Comparison of ENCODE assay signal across 6 cellular contexts in the genomic region with DNA sequence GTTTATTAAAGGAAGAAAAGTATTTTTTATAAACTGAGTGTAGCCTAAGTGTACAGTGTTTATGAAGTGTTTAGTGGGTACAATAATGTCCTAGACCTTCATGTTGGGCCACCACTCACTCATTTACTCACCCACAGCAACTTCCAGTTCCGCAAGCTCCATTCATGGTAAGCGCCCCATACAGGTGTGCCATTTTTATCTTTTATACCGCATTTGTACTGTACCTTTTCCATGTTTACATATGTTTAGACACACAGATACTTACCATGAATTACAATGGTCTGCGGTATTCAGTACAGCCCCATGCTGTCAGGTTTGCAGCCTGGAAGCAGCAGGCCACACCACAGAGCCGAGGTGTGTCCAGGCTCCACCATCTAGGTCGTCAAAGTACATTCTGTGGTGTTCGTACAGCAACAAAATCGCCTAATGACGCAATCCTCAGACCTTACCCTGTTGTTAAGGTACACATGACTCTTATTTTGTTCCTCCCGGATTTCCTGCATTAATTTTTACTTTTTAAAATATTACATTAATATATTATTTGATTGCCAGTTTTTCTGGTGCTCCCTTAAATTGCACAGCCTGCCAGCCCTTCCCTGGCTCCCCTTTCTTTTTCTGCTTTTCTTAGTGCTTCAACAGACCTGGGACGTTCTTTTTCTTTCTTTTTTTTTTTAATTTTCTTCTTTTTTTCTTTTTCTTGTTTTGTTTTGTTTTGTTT.
DNase-seq lines count a peak whose midpoint lies in the region; ATAC-seq, FAIRE-seq and TF ChIP-seq lines count a peak whose summit lies in the region.

No MANE protein-coding gene starts in this region.

- peaks cover 45% of the 10 kb centered on the region for H3K36me3 Mint-ChIP-seq in stimulated activated effector memory CD8-positive, alpha-beta T cell treated with anti-CD3 and anti-CD28 coated beads, Interleukin-12 subunit alpha, Interleukin-12 subunit beta, amount 100 ng/mL, for 72 hours

- H3K9me3 Mint-ChIP-seq in stimulated activated effector memory CD8-positive, alpha-beta T cell treated with anti-CD3 and anti-CD28 coated beads, Interleukin-12 subunit alpha, Interleukin-12 subunit beta, amount 100 ng/mL, for 72 hours, result no peaks in the 10 kb centered on the region

- H3K4me3 Mint-ChIP-seq in stimulated activated effector memory CD8-positive, alpha-beta T cell treated with anti-CD3 and anti-CD28 coated beads, Interleukin-12 subunit alpha, Interleukin-12 subunit beta, amount 100 ng/mL, for 72 hours, result peak overlapping the region; percentile 87

- peaks cover 34% of the 10 kb centered on the region for H3K4me1 Mint-ChIP-seq in stimulated activated effector memory CD8-positive, alpha-beta T cell treated with anti-CD3 and anti-CD28 coated beads, Interleukin-12 subunit alpha, Interleukin-12 subunit beta, amount 100 ng/mL, for 72 hours

- DNase-seq in GM18507 (ENCODE audit: extremely low spot score, insufficient read length, low read depth) (no peak), RKO (ENCODE audit: low spot score) (peak; percentile 63), erythroblast (lab: John Stamatoyannopoulos, UW) (peak; percentile 43 to 51), NCI-H2171 (lab: John Stamatoyannopoulos, UW) (no peak)
- DNase-seq in stimulated activated effector memory CD8-positive, alpha-beta T cell treated with anti-CD3 and anti-CD28 coated beads, Interleukin-12 subunit alpha, Interleukin-12 subunit beta, amount 100 ng/mL, for 72 hours (ENCODE audit: low spot score in 2 of 2), result peak in 1 of 2 donors; percentile 57

- FAIRE-seq in GM18507 (lab: Jason Lieb, UNC), result peak; percentile 69

- ATAC-seq in stimulated activated effector memory CD8-positive, alpha-beta T cell treated with anti-CD3 and anti-CD28 coated beads, Interleukin-12 subunit alpha, Interleukin-12 subunit beta, amount 100 ng/mL, for 72 hours, result no peak
- ATAC-seq in HG03571 (IDR thresholded peaks at IDR 0.05; ENCODE audit: unreplicated experiment), result no peak

- H3K27ac Mint-ChIP-seq in stimulated activated effector memory CD8-positive, alpha-beta T cell treated with anti-CD3 and anti-CD28 coated beads, Interleukin-12 subunit alpha, Interleukin-12 subunit beta, amount 100 ng/mL, for 72 hours, result peak overlapping the region; percentile 95

- no peak for TF ChIP-seq POLR2A in erythroblast (IDR thresholded peaks at IDR 0.05; ENCODE audit: low read length)

Comparison
In these comparisons a context has a peak if more than half of its experiments do, and no peak if none do; other contexts are left out.
1. DNase-seq: peak in RKO (single experiment) and erythroblast (2 of 2); none in GM18507 (single experiment) and NCI-H2171 (single experiment).